In the genomic region with DNA sequence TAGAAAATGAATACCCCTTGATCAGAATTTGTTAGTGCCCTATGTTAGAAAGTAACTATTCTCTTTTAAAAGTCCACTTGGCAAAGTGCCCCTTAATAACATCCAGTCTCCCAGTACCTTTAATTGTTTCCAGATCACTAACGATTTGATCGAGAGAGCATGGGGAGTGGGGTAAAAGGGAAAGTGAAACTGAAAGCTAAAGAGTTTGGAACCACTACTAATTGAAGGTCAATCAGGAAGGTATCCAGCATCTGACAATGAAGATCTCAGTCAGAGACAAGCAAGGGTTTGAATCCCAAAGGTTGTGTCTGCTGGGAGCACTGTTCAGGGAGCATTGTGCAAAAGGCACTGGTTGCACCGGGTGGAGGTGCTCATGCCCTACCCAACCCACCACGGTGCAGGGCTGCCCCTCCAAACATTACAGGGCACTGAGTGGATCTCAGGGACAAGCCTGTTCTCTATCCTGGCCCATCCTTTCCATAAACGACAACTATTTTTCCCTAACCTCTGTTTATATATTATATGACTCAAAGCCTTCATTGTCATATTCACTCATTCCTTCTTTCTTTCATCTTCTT, we compare ENCODE assay signal across 12 cellular contexts. TPM values are rescaled to one million over a fixed set of nuclear protein-coding genes. Genes with fewer than 3 reads are reported as not detected.
DNase-seq lines count a peak whose midpoint lies in the region; ATAC-seq, FAIRE-seq and TF ChIP-seq lines count a peak whose summit lies in the region.
"Had no signal": no experiment of that assay in that cellular context is flagged by ENCODE, and none has a peak within 500 bp of the region (broad histone marks: within the 10 kb centered on the region; RNA-seq: fewer than 3 reads in every experiment).

No MANE protein-coding gene starts in this region.

- H3K23ac ChIP-seq in H1 (ENCODE audit: insufficient read length), result no peak overlapping the region

- H3K27ac ChIP-seq in H1 (ENCODE audit: low read depth, low read length) (no peak overlapping the region), aorta (ENCODE audit: low read depth in 1 of 2, low read length in 2 of 2) (no peak overlapping the region)
- H3K27ac ChIP-seq: neural progenitor cell had no signal

- no peak for ATAC-seq in aorta (ENCODE audit: low FRiP score)

- H3K79me1 ChIP-seq in H1 (ENCODE audit: low read depth, low read length), result no peaks in the 10 kb centered on the region

- no peak overlapping the region for H3K14ac ChIP-seq in H1 (ENCODE audit: insufficient read length)

- H3K36me3 ChIP-seq in H1 (ENCODE audit: control insufficient read depth in 2 of 4, insufficient read depth in 4 of 4, low read length in 3 of 4), result no peaks in the 10 kb centered on the region; a peak in 1 of 8 replicates
- H3K36me3 ChIP-seq in aorta (ENCODE audit: control insufficient read depth in 1 of 2, insufficient read depth in 2 of 2, low read length in 1 of 2), result no peaks in the 10 kb centered on the region
- H3K36me3 ChIP-seq: neural progenitor cell had no signal

- H3K27me3 ChIP-seq in H1 (replicated peaks in 1 of 4; ENCODE audit: control insufficient read depth in 3 of 4, extremely low read depth in 1 of 4, insufficient read depth in 3 of 4, low read length in 3 of 4) (no peaks in the 10 kb centered on the region), aorta (ENCODE audit: control insufficient read depth in 1 of 2, insufficient read depth in 2 of 2, low read length in 1 of 2) (no peaks in the 10 kb centered on the region)
- H3K27me3 ChIP-seq: neural progenitor cell had no signal

- 80% methylated on average over 5 of the region's 5 CpGs; no CpG with 5 or more reads in 1 of the 2 experiments for WGBS in H1 (ENCODE audit: extremely low coverage in 1 of 2, insufficient coverage in 1 of 2, insufficient read length in 1 of 2, insufficient replicate concordance in 2 of 2, low coverage in 1 of 2, low lambda C conversion rate in 2 of 2, missing lambda C conversion rate in 1 of 2), 2 experiments
- 57 to 63% methylated on average over 5 of the region's 5 CpGs for WGBS in aorta, 2 donors

- no peak overlapping the region for H4K91ac ChIP-seq in H1 (replicated peaks; ENCODE audit: insufficient read length, low read length)

- H3K9me3 ChIP-seq in H1 (ENCODE audit: insufficient read depth in 2 of 2, low read depth in 1 of 2, low read length in 1 of 2) (peaks cover 3 to 5% of the 10 kb centered on the region in 2 experiments; a peak in 2 of 4 replicates), aorta (ENCODE audit: control insufficient read depth, low read length) (no peaks in the 10 kb centered on the region)

- no peak overlapping the region for H3K18ac ChIP-seq in H1 (ENCODE audit: extremely low read depth, low read length)

- intact Hi-C loops in aorta (cut with DNase I), result no loop called here

- H2BK120ac ChIP-seq in H1 (replicated peaks; ENCODE audit: low read depth, low read length), result no peak overlapping the region

- no peak overlapping the region for H2BK5ac ChIP-seq in H1 (ENCODE audit: low read depth, low read length)

- no peak overlapping the region for H4K5ac ChIP-seq in H1 (ENCODE audit: insufficient read length, low read depth, low read length)

- no peak overlapping the region for H3K4me2 ChIP-seq in H1 (ENCODE audit: insufficient read depth in 1 of 2, low read depth in 2 of 2, low read length in 2 of 2)
- H3K4me2 ChIP-seq: neural progenitor cell had no signal

- H3K4me1 ChIP-seq in H1 (replicated peaks in 1 of 4; ENCODE audit: control insufficient read depth in 3 of 4, insufficient read depth in 4 of 4, low read length in 3 of 4), result peaks cover 0 to 5% (median 2%) of the 10 kb centered on the region in 4 experiments; a peak in 3 of 7 replicates
- no peaks in the 10 kb centered on the region for H3K4me1 ChIP-seq in aorta (ENCODE audit: control insufficient read depth in 1 of 2, insufficient read depth in 2 of 2, low read length in 2 of 2)
- H3K4me1 ChIP-seq: neural progenitor cell had no signal

- H3K79me2 ChIP-seq in H1 (ENCODE audit: control insufficient read depth in 1 of 2, insufficient read depth in 2 of 2, low read length in 2 of 2), result no peaks in the 10 kb centered on the region

- CTCF ChIA-PET in H1 (lab: Charles Lee; ENCODE audit: partially characterized antibody), result no interaction called here

- peak; percentile 57 for DNase-seq in DMS53 (lab: John Stamatoyannopoulos, UW)
- DNase-seq in NCI-H2029 treated with DMSO at 0.1 percent for 48 hours (lab: John Stamatoyannopoulos, UW), result peak; percentile 18
- DNase-seq in H1 (ENCODE audit: low read depth in 1 of 2, low spot score in 2 of 2), result no peak
- peak; percentile 63 for DNase-seq in retina
- DNase-seq in RKO (ENCODE audit: low spot score), result no peak
- no peak for DNase-seq in NCI-H128 (lab: John Stamatoyannopoulos, UW; ENCODE audit: unreplicated experiment)
- no peak for DNase-seq in AML-193 (lab: John Stamatoyannopoulos, UW)
- DNase-seq in aorta, result no peak
- DNase-seq: activated CD4-positive, alpha-beta T cell treated with anti-CD3 and anti-CD28 coated beads for 4 hours; NCI-H345 had no signal

- no peak overlapping the region for H3K9ac ChIP-seq in H1 (replicated peaks in 1 of 4; ENCODE audit: extremely low read depth in 1 of 4, low read depth in 3 of 4, low read length in 3 of 4)
- H3K9ac ChIP-seq: neural progenitor cell had no signal

- TF ChIP-seq EP300 in H1 (IDR thresholded peaks at IDR 0.05; ENCODE audit: borderline replicate concordance in 1 of 2, low read depth in 2 of 2, low read length in 2 of 2), result no peak

- TF ChIP-seq CTCF in H1 (IDR thresholded peaks at IDR 0.05; ENCODE audit: control extremely low read depth in 1 of 3, insufficient read depth in 1 of 3, low read depth in 1 of 3, low read length in 3 of 3), result no peak

- H3K4ac ChIP-seq in H1 (replicated peaks; ENCODE audit: insufficient read length, low read depth, low read length), result no peak overlapping the region

- H3K23me2 ChIP-seq in H1 (ENCODE audit: low read depth, low read length), result no peaks in the 10 kb centered on the region

- H2AFZ ChIP-seq in H1 (ENCODE audit: low read length), result 0 out of 2 replicates have a peak overlapping the region, but pooled peaks have one; percentile 32
- H2AFZ ChIP-seq: neural progenitor cell had no signal

- H2AK5ac ChIP-seq in H1 (ENCODE audit: low read depth, low read length), result no peak overlapping the region

- no peak overlapping the region for H2BK12ac ChIP-seq in H1 (ENCODE audit: low read depth, low read length)

- TF ChIP-seq POLR2A in H1 (IDR thresholded peaks at IDR 0.05; ENCODE audit: control extremely low read depth in 1 of 2, low read depth in 2 of 2, low read length in 2 of 2), result no peak

- H2BK15ac ChIP-seq in H1 (ENCODE audit: low read length), result 0 out of 2 replicates have a peak overlapping the region, but pooled peaks have one; percentile 40

- H3K4me3 ChIP-seq in H1 (ENCODE audit: extremely low read depth in 1 of 4, insufficient read depth in 2 of 4, low read depth in 3 of 4, low read length in 4 of 4) (no peak overlapping the region), aorta (ENCODE audit: low read length in 2 of 2) (peak overlapping the region in 1 of 2 donors; percentile 5)
- H3K4me3 ChIP-seq: neural progenitor cell had no signal

- no peak overlapping the region for H2BK20ac ChIP-seq in H1 (ENCODE audit: low read length)

- no peak overlapping the region for H3K56ac ChIP-seq in H1 (replicated peaks; ENCODE audit: insufficient read length, low read depth, low read length)

- POLR2A ChIA-PET in H1 (lab: Charles Lee; ENCODE audit: partially characterized antibody), result no interaction called here

- no peak overlapping the region for H4K8ac ChIP-seq in H1 (ENCODE audit: extremely low read depth, insufficient read depth, low read length)

- FAIRE-seq in H1 (lab: Jason Lieb, UNC), result no peak

- no peak for TF ChIP-seq RAD21 in H1 (IDR thresholded peaks at IDR 0.05 in 1 of 2, conservative IDR thresholded peaks at IDR 0.05 in 1 of 2; ENCODE audit: low read depth in 2 of 2, low read length in 2 of 2)

- H4K20me1 ChIP-seq in H1 (replicated peaks in 1 of 2; ENCODE audit: control insufficient read depth in 1 of 2, insufficient read depth in 2 of 2, low read length in 2 of 2), result no peaks in the 10 kb centered on the region

TF ChIP-seq in H1, 55 proteins besides CTCF, POLR2A, EP300 and RAD21:
- TF ChIP-seq KDM5A (IDR thresholded peaks at IDR 0.05; ENCODE audit: low read length) (no peak), GTF2F1 (IDR thresholded peaks at IDR 0.05; ENCODE audit: borderline replicate concordance, low read depth, low read length) (no peak), TAF7 (optimal IDR thresholded peaks at IDR 0.05; ENCODE audit: borderline replicate concordance, low read depth, low read length) (no peak), SIX5 (IDR thresholded peaks at IDR 0.05; ENCODE audit: low read depth, low read length) (no peak), SAP30 (IDR thresholded peaks at IDR 0.05; ENCODE audit: insufficient read depth, insufficient replicate concordance, low read length) (no peak), BRCA1 (IDR thresholded peaks at IDR 0.05; ENCODE audit: low read depth, low read length) (no peak)

RNA-seq across cellular contexts. Expression of a gene that starts 14.6 kb away (rescaled TPM):
- total RNA-seq in H1 (2021; fragmentation: NEBNext Ultra II Directional; extraction: Animal tissue kit (Norgen Biotek cat#: 25700)), result 2.5 and 3.2 TPM in 2 replicates
- polyA plus RNA-seq in H1 (2011; rRNA removed) (0.46 and 0.67 TPM in 2 replicates), aorta (1 to 10 TPM in 1 of 2 donors, not detected in 1; 2.9 TPM)
- 1.1 TPM for polyA plus RNA-seq in H1 (2011; cell fraction: cytosol; rRNA removed)
- 0.37 TPM for polyA plus RNA-seq in H1 (2011; cell fraction: nucleus; rRNA removed)
- 0.73 to 1.9 TPM (median 0.97 TPM) in 4 replicates for polyA plus RNA-seq in H1 (2012, experiment 1 of 2)
- polyA plus RNA-seq in H1 (2012, experiment 2 of 2), result 0.35 TPM
- polyA plus RNA-seq in H1 (2013, experiment 1 of 2), result 2.1 TPM
- polyA plus RNA-seq in H1 (2013, experiment 2 of 2), result 1.8 TPM
- 0.17 TPM in 1 of 2 replicates, not detected in the other for polyA minus RNA-seq in H1 (2011; rRNA and poly(A)+ RNA removed)
- polyA minus RNA-seq in H1 (2011; cell fraction: cytosol; rRNA and poly(A)+ RNA removed), result not detected
- 1.6 TPM for polyA minus RNA-seq in H1 (2011; cell fraction: nucleus; rRNA and poly(A)+ RNA removed)
- not detected for total RNA-seq in aorta
- total RNA-seq: glomerular endothelial cell had no signal

Comparison
In these comparisons a context has a peak if more than half of its experiments do, and no peak if none do; other contexts are left out.
1. DNase-seq: peak in DMS53 (single experiment), NCI-H2029 treated with DMSO at 0.1 percent for 48 hours (single experiment) and retina (single experiment); none in H1 (0 of 2), RKO (single experiment), NCI-H128 (single experiment), AML-193 (0 of 2) and aorta (0 of 2).